Comparison of ENCODE assay signal across 9 cellular contexts in genomic region chr6:83429857-83430605, GRCh38. TPM values are rescaled to one million over a fixed set of nuclear protein-coding genes. Genes with fewer than 3 reads are reported as not detected.
DNase-seq lines count a peak whose midpoint lies in the region; ATAC-seq, FAIRE-seq and TF ChIP-seq lines count a peak whose summit lies in the region.
"Had no signal": no experiment of that assay in that cellular context is flagged by ENCODE, and none has a peak within 500 bp of the region (broad histone marks: within the 10 kb centered on the region; RNA-seq: fewer than 3 reads in every experiment).

No MANE protein-coding gene starts in this region.

- peaks cover 11% of the 10 kb centered on the region for H3K4me1 ChIP-seq in astrocyte (ENCODE audit: insufficient read depth, low read length)

- peaks cover 8% of the 10 kb centered on the region for H3K36me3 Mint-ChIP-seq in astrocyte (ENCODE audit: low read depth, unreplicated experiment)
- H3K36me3 Mint-ChIP-seq in activated T-helper 2 cell treated with anti-CD3 and anti-CD28 coated beads, Interferon-gamma antibody, Interleukin-2, Interleukin-4, amounts not matched to agents 10 μg/mL and 5 μg/mL and 100 μg/mL, durations not matched to agents 14 hours and 24 hours and 36 hours (ENCODE audit: low read depth) = no peaks in the 10 kb centered on the region
- H3K36me3 Mint-ChIP-seq: CD4-positive, CD25-positive, alpha-beta regulatory T cell had no signal

- no peaks in the 10 kb centered on the region for H3K27me3 Mint-ChIP-seq in astrocyte (ENCODE audit: low read depth, unreplicated experiment)
- H3K27me3 Mint-ChIP-seq in activated T-helper 2 cell treated with anti-CD3 and anti-CD28 coated beads, Interferon-gamma antibody, Interleukin-2, Interleukin-4, amounts not matched to agents 10 μg/mL and 5 μg/mL and 100 μg/mL, durations not matched to agents 14 hours and 24 hours and 36 hours (ENCODE audit: low read depth) = peaks cover 14% of the 10 kb centered on the region

- H3K4me2 ChIP-seq in astrocyte (ENCODE audit: low read length) = peak overlapping the region; percentile 83

- H2AFZ ChIP-seq in astrocyte (ENCODE audit: low read depth, low read length) = peak overlapping the region; percentile 97

- H3K27me3 ChIP-seq in astrocyte (ENCODE audit: insufficient read depth, low read length) = no peaks in the 10 kb centered on the region

- no peak for FAIRE-seq in astrocyte (lab: Jason Lieb, UNC)

- H3K27ac Mint-ChIP-seq in astrocyte (ENCODE audit: unreplicated experiment) = peak overlapping the region; percentile 86
- no peak overlapping the region for H3K27ac Mint-ChIP-seq in activated T-helper 2 cell treated with anti-CD3 and anti-CD28 coated beads, Interferon-gamma antibody, Interleukin-2, Interleukin-4, amounts not matched to agents 10 μg/mL and 5 μg/mL and 100 μg/mL, durations not matched to agents 14 hours and 24 hours and 36 hours
- H3K27ac Mint-ChIP-seq: CD4-positive, CD25-positive, alpha-beta regulatory T cell had no signal

- DNase-seq in NCI-H2171 treated with DMSO at 0.1 percent for 48 hours (lab: John Stamatoyannopoulos, UW) = peak; percentile 61
- DNase-seq in NCI-H2171 (lab: John Stamatoyannopoulos, UW) = no peak
- peak; percentile 36 for DNase-seq in astrocyte (ENCODE audit: low read depth)
- no peak for DNase-seq in skeletal muscle cell (ENCODE audit: low read depth)
- DNase-seq in activated T-helper 2 cell treated with anti-CD3 and anti-CD28 coated beads, Interferon-gamma antibody, Interleukin-2, Interleukin-4, amounts not matched to agents 10 μg/mL and 5 μg/mL and 100 μg/mL, durations not matched to agents 14 hours and 24 hours and 36 hours (ENCODE audit: low spot score) = no peak
- DNase-seq: CD4-positive, CD25-positive, alpha-beta regulatory T cell had no signal

- no peak for TF ChIP-seq CTCF in astrocyte (IDR thresholded peaks at IDR 0.05; ENCODE audit: insufficient read depth, low read depth, low read length)

- peak overlapping the region; percentile 50 for H3K27ac ChIP-seq in astrocyte (ENCODE audit: low read depth, low read length)

- H3K9me3 ChIP-seq in astrocyte (ENCODE audit: insufficient read depth, low read depth, low read length) = no peaks in the 10 kb centered on the region

- peaks cover 3% of the 10 kb centered on the region for H3K9me3 Mint-ChIP-seq in astrocyte (ENCODE audit: unreplicated experiment)
- peaks cover 6% of the 10 kb centered on the region for H3K9me3 Mint-ChIP-seq in activated T-helper 2 cell treated with anti-CD3 and anti-CD28 coated beads, Interferon-gamma antibody, Interleukin-2, Interleukin-4, amounts not matched to agents 10 μg/mL and 5 μg/mL and 100 μg/mL, durations not matched to agents 14 hours and 24 hours and 36 hours

- H3K36me3 ChIP-seq in astrocyte (ENCODE audit: insufficient read depth, low read length) = no peaks in the 10 kb centered on the region

- H4K20me1 ChIP-seq in astrocyte (ENCODE audit: insufficient read depth, low read length) = no peaks in the 10 kb centered on the region

- H3K4me1 Mint-ChIP-seq in astrocyte (ENCODE audit: low read depth, unreplicated experiment) = peaks cover 4% of the 10 kb centered on the region
- peaks cover 2% of the 10 kb centered on the region for H3K4me1 Mint-ChIP-seq in activated T-helper 2 cell treated with anti-CD3 and anti-CD28 coated beads, Interferon-gamma antibody, Interleukin-2, Interleukin-4, amounts not matched to agents 10 μg/mL and 5 μg/mL and 100 μg/mL, durations not matched to agents 14 hours and 24 hours and 36 hours (ENCODE audit: low read depth)
- H3K4me1 Mint-ChIP-seq: CD4-positive, CD25-positive, alpha-beta regulatory T cell had no signal

- H3K9ac ChIP-seq in astrocyte (ENCODE audit: low read length) = peak overlapping the region; percentile 82

- H3K4me3 Mint-ChIP-seq in astrocyte (ENCODE audit: unreplicated experiment) = peak overlapping the region; percentile 95
- H3K4me3 Mint-ChIP-seq in activated T-helper 2 cell treated with anti-CD3 and anti-CD28 coated beads, Interferon-gamma antibody, Interleukin-2, Interleukin-4, amounts not matched to agents 10 μg/mL and 5 μg/mL and 100 μg/mL, durations not matched to agents 14 hours and 24 hours and 36 hours (ENCODE audit: low read depth) = no peak overlapping the region
- H3K4me3 Mint-ChIP-seq: CD4-positive, CD25-positive, alpha-beta regulatory T cell had no signal

- H3K4me3 ChIP-seq in astrocyte (ENCODE audit: insufficient read depth, low read depth, low read length) (peak overlapping the region; percentile 69), iPS-11a (ENCODE audit: low read depth, low read length) (peak overlapping the region; percentile 64), skeletal muscle cell (ENCODE audit: low read depth, low read length) (peak overlapping the region; percentile 75)

- intact Hi-C loops in activated T-helper 2 cell treated with anti-CD3 and anti-CD28 coated beads, Interferon-gamma antibody, Interleukin-2, Interleukin-4, amounts not matched to agents 10 μg/mL and 5 μg/mL and 100 μg/mL, durations not matched to agents 14 hours and 24 hours and 36 hours (cut with micrococcal nuclease) = no loop called here

- ATAC-seq in HG03521 (IDR thresholded peaks at IDR 0.05; ENCODE audit: unreplicated experiment) = peak; percentile 11
- no peak for ATAC-seq in GM21576 (IDR thresholded peaks at IDR 0.05; ENCODE audit: unreplicated experiment)

- no peaks in the 10 kb centered on the region for H3K79me2 ChIP-seq in astrocyte (ENCODE audit: insufficient read depth, low read length)

RNA-seq across cellular contexts. Expression of gene ME1, which starts 0.8 kb away (rescaled TPM):
- total RNA-seq in astrocyte = 34.5 and 38.5 TPM in 2 replicates
- 0.05 TPM in 1 of 2 replicates, not detected in the other for total RNA-seq in activated T-helper 2 cell treated with anti-CD3 and anti-CD28 coated beads, Interferon-gamma antibody, Interleukin-2, Interleukin-4, amounts not matched to agents 10 μg/mL and 5 μg/mL and 100 μg/mL, durations not matched to agents 14 hours and 24 hours and 36 hours
- total RNA-seq: CD4-positive, CD25-positive, alpha-beta regulatory T cell had no signal

Comparison
In these comparisons a context has a peak if more than half of its experiments do, and no peak if none do; other contexts are left out.
1. DNase-seq: peak in NCI-H2171 treated with DMSO at 0.1 percent for 48 hours (single experiment) and astrocyte (single experiment); none in NCI-H2171 (single experiment), skeletal muscle cell (single experiment) and activated T-helper 2 cell treated with anti-CD3 and anti-CD28 coated beads, Interferon-gamma antibody, Interleukin-2, Interleukin-4, amounts not matched to agents 10 μg/mL and 5 μg/mL and 100 μg/mL, durations not matched to agents 14 hours and 24 hours and 36 hours (single experiment).
2. RNA of gene ME1, which starts 0.8 kb away (total RNA-seq): 34.5 to 38.5 TPM in astrocyte; 0.05 TPM in activated T-helper 2 cell treated with anti-CD3 and anti-CD28 coated beads, Interferon-gamma antibody, Interleukin-2, Interleukin-4, amounts not matched to agents 10 μg/mL and 5 μg/mL and 100 μg/mL, durations not matched to agents 14 hours and 24 hours and 36 hours; every median in the first group is over 10 times any median in the second.
3. Peak in every context shown above with its lines, with median percentiles within 50 percentile points of each other: H3K4me3 ChIP-seq.